ENCODE assay signal across 8 cellular contexts in the genomic region with DNA sequence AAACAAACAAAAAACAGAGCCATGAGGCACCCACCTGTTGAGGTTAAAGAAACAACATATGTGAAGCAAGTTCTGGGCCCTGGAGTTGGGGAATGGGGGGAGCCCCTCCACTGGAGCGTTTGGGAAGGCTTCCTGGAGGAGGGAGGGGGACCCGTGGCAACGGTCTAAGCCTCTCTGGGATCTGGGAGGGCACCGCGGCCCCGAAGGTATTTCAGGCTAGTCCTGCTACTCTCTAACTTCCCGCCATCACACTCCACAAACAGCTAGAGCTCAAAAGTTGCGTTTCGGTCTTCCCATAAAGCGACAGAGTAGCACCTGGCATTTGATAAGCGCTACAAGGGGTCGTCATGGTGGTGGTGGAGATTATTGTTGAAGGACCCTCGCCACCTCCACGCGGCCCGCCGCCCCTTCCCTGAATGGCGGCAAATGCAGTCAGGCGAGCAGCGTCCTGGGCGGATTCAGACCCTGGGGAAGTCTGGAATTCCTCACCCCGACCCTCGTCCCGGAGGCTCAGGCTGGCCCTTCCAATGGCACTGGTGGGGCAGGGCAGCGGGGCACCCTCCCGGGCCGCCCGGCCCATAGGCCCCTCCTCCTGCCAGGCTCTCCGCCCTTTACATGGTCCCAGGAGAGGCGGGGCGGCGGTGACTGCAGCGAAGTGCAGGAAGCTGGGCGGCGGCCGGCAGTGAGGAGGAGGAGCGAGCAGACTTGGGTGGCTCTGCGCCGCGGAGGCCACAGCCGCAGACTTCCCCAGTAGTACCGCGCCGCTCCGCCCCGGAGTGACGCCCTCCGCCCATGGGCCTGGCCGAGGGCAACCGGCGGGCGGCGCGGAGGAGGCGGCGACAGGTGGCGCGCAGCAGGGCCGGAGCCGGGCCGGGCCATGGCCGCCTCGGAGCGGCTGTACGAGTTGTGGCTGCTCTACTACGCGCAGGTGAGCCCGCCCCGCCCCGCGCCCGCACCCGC. TPM values are rescaled to one million over a fixed set of nuclear protein-coding genes. Genes with fewer than 3 reads are reported as not detected.
A peak's percentile ranks its signal among the peaks of the same experiment; 100 is the strongest.
DNase-seq lines count a peak whose midpoint lies in the region; ATAC-seq, FAIRE-seq and TF ChIP-seq lines count a peak whose summit lies in the region.

A gene with protein sequence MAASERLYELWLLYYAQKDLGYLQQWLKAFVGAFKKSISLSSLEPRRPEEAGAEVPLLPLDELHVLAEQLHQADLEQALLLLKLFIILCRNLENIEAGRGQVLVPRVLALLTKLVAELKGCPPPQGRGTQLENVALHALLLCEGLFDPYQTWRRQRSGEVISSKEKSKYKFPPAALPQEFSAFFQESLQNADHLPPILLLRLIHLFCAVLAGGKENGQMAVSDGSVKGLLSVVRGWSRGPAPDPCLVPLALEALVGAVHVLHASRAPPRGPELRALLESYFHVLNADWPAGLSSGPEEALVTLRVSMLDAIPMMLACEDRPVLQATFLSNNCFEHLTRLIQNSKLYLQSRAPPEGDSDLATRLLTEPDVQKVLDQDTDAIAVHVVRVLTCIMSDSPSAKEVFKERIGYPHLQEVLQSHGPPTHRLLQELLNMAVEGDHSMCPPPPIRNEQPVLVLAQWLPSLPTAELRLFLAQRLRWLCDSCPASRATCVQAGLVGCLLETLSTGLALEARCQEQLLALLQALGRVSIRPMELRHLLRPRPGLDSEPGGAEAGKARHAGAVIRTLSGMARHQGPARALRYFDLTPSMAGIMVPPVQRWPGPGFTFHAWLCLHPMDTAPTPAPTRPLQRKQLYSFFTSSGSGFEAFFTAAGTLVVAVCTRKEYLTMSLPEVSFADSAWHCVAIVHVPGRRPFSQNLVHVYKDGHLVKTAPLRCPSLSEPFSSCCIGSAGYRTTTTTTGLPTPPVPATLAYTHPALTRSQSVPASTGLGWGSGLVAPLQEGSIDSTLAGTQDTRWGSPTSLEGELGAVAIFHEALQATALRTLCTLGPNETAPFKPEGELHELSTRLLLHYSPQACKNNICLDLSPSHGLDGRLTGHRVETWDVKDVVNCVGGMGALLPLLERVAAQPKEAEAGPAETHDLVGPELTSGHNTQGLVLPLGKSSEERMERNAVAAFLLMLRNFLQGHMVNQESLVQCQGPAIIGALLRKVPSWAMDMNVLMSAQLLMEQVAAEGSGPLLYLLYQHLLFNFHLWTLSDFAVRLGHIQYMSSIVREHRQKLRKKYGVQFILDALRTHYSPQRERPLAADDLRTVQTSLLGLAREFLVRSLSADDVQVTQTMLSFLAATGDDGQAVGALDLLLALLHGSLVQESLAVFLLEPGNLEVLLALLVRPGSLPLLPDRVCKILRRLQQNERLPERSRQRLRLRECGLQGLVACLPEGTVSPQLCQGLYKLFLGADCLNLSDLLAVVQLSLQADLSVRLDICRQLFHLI (N-terminal part only) (plus strand): TSS at position 682 of the 960 bp plus-strand sequence. CDS start 196 bp downstream, at position 878.

- H4K20me1 ChIP-seq in astrocyte (ENCODE audit: insufficient read depth, low read length) (peaks cover 9% of the 10 kb centered on the region), hepatocyte (ENCODE audit: insufficient read depth, poor library complexity, severe bottlenecking) (peaks cover 5% of the 10 kb centered on the region)

- peak within 1 kb of the TSS; percentile 81 for H3K4me3 Mint-ChIP-seq in astrocyte (ENCODE audit: unreplicated experiment)

- H3K9ac ChIP-seq in astrocyte (ENCODE audit: low read length), result peak within 1 kb of the TSS; percentile 81

- peak within 1 kb of the TSS; percentile 87 for H3K27ac Mint-ChIP-seq in astrocyte (ENCODE audit: unreplicated experiment)

- H3K4me3 ChIP-seq in astrocyte (ENCODE audit: insufficient read depth, low read depth, low read length) (peak within 1 kb of the TSS; percentile 74), hepatocyte (peak within 1 kb of the TSS; percentile 89)

- H3K4me2 ChIP-seq in astrocyte (ENCODE audit: low read length) (peak within 1 kb of the TSS; percentile 97), hepatocyte (peak within 1 kb of the TSS; percentile 90)

- H3K27me3 Mint-ChIP-seq in astrocyte (ENCODE audit: low read depth, unreplicated experiment), result peaks cover 3% of the 10 kb centered on the region

- H3K27me3 ChIP-seq in astrocyte (ENCODE audit: insufficient read depth, low read length), result no peaks in the 10 kb centered on the region
- H3K27me3 ChIP-seq in hepatocyte, result no peaks in the 10 kb centered on the region

- H3K4me1 ChIP-seq in astrocyte (ENCODE audit: insufficient read depth, low read length) (peaks cover 17% of the 10 kb centered on the region), hepatocyte (ENCODE audit: insufficient read depth) (peaks cover 32% of the 10 kb centered on the region)

- H3K9me3 ChIP-seq in astrocyte (ENCODE audit: insufficient read depth, low read depth, low read length) (no peaks in the 10 kb centered on the region), hepatocyte (ENCODE audit: low read depth) (no peaks in the 10 kb centered on the region)

- FAIRE-seq in astrocyte (lab: Jason Lieb, UNC), result no peak

- H3K27ac ChIP-seq in astrocyte (ENCODE audit: low read depth, low read length) (peak within 1 kb of the TSS; percentile 31), hepatocyte (peak within 1 kb of the TSS; percentile 87)

- peaks cover 4% of the 10 kb centered on the region for H3K36me3 Mint-ChIP-seq in astrocyte (ENCODE audit: low read depth, unreplicated experiment)

- DNase-seq in NCI-H2029 treated with DMSO at 0.1 percent for 48 hours (lab: John Stamatoyannopoulos, UW), result peak; percentile 79
- peak; percentile 96 for DNase-seq in T-helper 22 cell (ENCODE audit: low read depth)
- DNase-seq in astrocyte (ENCODE audit: low read depth), result peak; percentile 75
- DNase-seq in hepatocyte (ENCODE audit: low spot score), result peak; percentile 97
- peak; percentile 89 for DNase-seq in retina
- DNase-seq in cortex of kidney (lab: John Stamatoyannopoulos, UW), result no peak

- no peaks in the 10 kb centered on the region for H3K9me2 ChIP-seq in hepatocyte (replicated peaks; ENCODE audit: insufficient read depth)

- WGBS in hepatocyte (ENCODE audit: low lambda C conversion rate, missing lambda C conversion rate), result 1% methylated on average over 48 of the region's 73 CpGs

- ATAC-seq in GM18508 (IDR thresholded peaks at IDR 0.05; ENCODE audit: insufficient read depth, unreplicated experiment) (peak; percentile 44), HG02973 (IDR thresholded peaks at IDR 0.05; ENCODE audit: unreplicated experiment) (peak; percentile 70)

- no peak for TF ChIP-seq CTCF in astrocyte (IDR thresholded peaks at IDR 0.05; ENCODE audit: insufficient read depth, low read depth, low read length)
- peak; percentile 5 for TF ChIP-seq CTCF in hepatocyte (IDR thresholded peaks at IDR 0.05; ENCODE audit: poor library complexity)

- H2AFZ ChIP-seq in astrocyte (ENCODE audit: low read depth, low read length), result peak within 1 kb of the TSS; percentile 95
- peak within 1 kb of the TSS; percentile 76 for H2AFZ ChIP-seq in hepatocyte

- peaks cover 22% of the 10 kb centered on the region for H3K79me2 ChIP-seq in astrocyte (ENCODE audit: insufficient read depth, low read length)
- peaks cover 63% of the 10 kb centered on the region for H3K79me2 ChIP-seq in hepatocyte

- peaks cover 7% of the 10 kb centered on the region for H3K4me1 Mint-ChIP-seq in astrocyte (ENCODE audit: low read depth, unreplicated experiment)

- H3K9me3 Mint-ChIP-seq in astrocyte (ENCODE audit: unreplicated experiment), result no peaks in the 10 kb centered on the region

- H3K36me3 ChIP-seq in astrocyte (ENCODE audit: insufficient read depth, low read length), result no peaks in the 10 kb centered on the region
- no peaks in the 10 kb centered on the region for H3K36me3 ChIP-seq in hepatocyte (replicated peaks; ENCODE audit: insufficient read depth, low read depth)

RNA-seq across cellular contexts. Expression of the gene that starts here (rescaled TPM):
- total RNA-seq in astrocyte (11.4 and 14.8 TPM in 2 replicates), hepatocyte (23.6 and 38.6 TPM in 2 replicates)
- 42.2 and 58.5 TPM in 2 replicates for polyA plus RNA-seq in hepatocyte
